In the genomic region with DNA sequence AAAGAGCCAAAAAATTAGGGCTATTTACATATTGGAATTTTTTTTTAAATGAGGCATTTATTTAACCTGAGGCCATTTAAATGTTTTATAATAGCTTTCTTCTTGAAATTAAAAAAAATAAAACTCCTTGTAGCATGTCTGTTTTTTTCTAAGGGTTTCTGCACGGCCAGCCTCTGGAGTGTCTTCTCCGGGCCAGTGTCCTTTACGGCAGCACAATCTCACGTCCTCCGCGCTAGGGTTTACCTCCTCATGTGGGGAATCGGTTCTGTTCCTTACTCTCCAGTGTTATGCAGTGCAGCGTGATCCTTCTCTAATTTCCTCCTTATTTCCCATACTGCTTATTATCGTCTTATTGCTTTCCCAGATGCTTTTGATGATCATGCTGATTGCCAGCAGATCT, we compare ENCODE assay signal across 20 cellular contexts. TPM values are rescaled to one million over a fixed set of nuclear protein-coding genes. Genes with fewer than 3 reads are reported as not detected.
DNase-seq lines count a peak whose midpoint lies in the region; ATAC-seq, FAIRE-seq and TF ChIP-seq lines count a peak whose summit lies in the region.
"Had no signal": no experiment of that assay in that cellular context is flagged by ENCODE, and none has a peak within 500 bp of the region (broad histone marks: within the 10 kb centered on the region; RNA-seq: fewer than 3 reads in every experiment).

No MANE protein-coding gene starts in this region.

- H2BK12ac ChIP-seq in H9 (ENCODE audit: insufficient read length, low read depth, low read length) = no peak overlapping the region

- peaks cover 2% of the 10 kb centered on the region for H3K36me3 Mint-ChIP-seq in T-helper 17 cell (ENCODE audit: low read depth)
- H3K36me3 Mint-ChIP-seq in endodermal cell (ENCODE audit: low read depth) = no peaks in the 10 kb centered on the region
- H3K36me3 Mint-ChIP-seq in H9 (ENCODE audit: insufficient read depth in 1 of 3, low read depth in 3 of 3) = peaks cover 0 to 4% (median 0%) of the 10 kb centered on the region in 3 experiments; a peak in 2 of 7 replicates
- H3K36me3 Mint-ChIP-seq: CD8-positive, alpha-beta memory T cell had no signal

- no peak overlapping the region for H4K91ac ChIP-seq in H9 (ENCODE audit: insufficient read length, low read depth, low read length)

- H3K4me3 ChIP-seq in endodermal cell (ENCODE audit: low read length) (no peak overlapping the region), smooth muscle cell (no peak overlapping the region)
- H3K4me3 ChIP-seq: HAP-1 had no signal

- no peak overlapping the region for H3T11ph ChIP-seq in H9 (ENCODE audit: low read length)

- ATAC-seq in T-helper 17 cell = no peak
- no peak for ATAC-seq in sciatic nerve

- H3K9ac ChIP-seq in endodermal cell (ENCODE audit: extremely low read depth, low read length, poor library complexity, severe bottlenecking) (no peak overlapping the region), smooth muscle cell (ENCODE audit: low read depth) (no peak overlapping the region), H9 (ENCODE audit: extremely low read depth, insufficient read length, low read length) (no peak overlapping the region)

- no peak overlapping the region for H2BK20ac ChIP-seq in H9 (ENCODE audit: low read depth, low read length, poor library complexity, severe bottlenecking)

- H2BK15ac ChIP-seq in H9 (ENCODE audit: low read depth, low read length) = no peak overlapping the region

- no peak overlapping the region for H4K8ac ChIP-seq in H9 (replicated peaks; ENCODE audit: insufficient read length, low read depth, low read length)

- no peaks in the 10 kb centered on the region for H3K79me2 ChIP-seq in smooth muscle cell (ENCODE audit: low read depth)
- no peaks in the 10 kb centered on the region for H3K79me2 ChIP-seq in H9 (ENCODE audit: insufficient read depth, low read length)

- no peak overlapping the region for H2BK5ac ChIP-seq in H9 (ENCODE audit: insufficient read length, low read length)

- H3K4ac ChIP-seq in H9 (ENCODE audit: low read depth, low read length) = no peak overlapping the region

- no peak overlapping the region for H3K18ac ChIP-seq in H9 (ENCODE audit: insufficient read length, low read depth, low read length)

- H2AFZ ChIP-seq in smooth muscle cell (ENCODE audit: low read depth) (no peak overlapping the region), H9 (ENCODE audit: low read length) (no peak overlapping the region)

- no peak overlapping the region for H3K23ac ChIP-seq in H9 (ENCODE audit: insufficient read length, low read depth, low read length)

- DNase-seq in D721Med (ENCODE audit: insufficient read length, low spot score) (peak; percentile 70), T-helper 17 cell (no peak), endodermal cell (peak; percentile 33), sciatic nerve (ENCODE audit: low spot score) (peak; percentile 17), smooth muscle cell (lab: John Stamatoyannopoulos, UW; ENCODE audit: unreplicated experiment) (no peak), H9 (no peak), anterior cingulate cortex (lab: John Stamatoyannopoulos, UW) (no peak), GM10266 (ENCODE audit: extremely low spot score) (no peak)
- DNase-seq: ACHN; BE2C; C1 segment of cervical spinal cord; CD4-positive, CD25-positive, alpha-beta regulatory T cell; CD8-positive, alpha-beta memory T cell; COR-L47; DMS153; DMS79; GDM1 had no signal

- H3K36me3 ChIP-seq in endodermal cell (ENCODE audit: control insufficient read depth, insufficient read depth, low read length) (no peaks in the 10 kb centered on the region), smooth muscle cell (ENCODE audit: low read depth) (no peaks in the 10 kb centered on the region)
- H3K36me3 ChIP-seq: BE2C, HAP-1 had no signal

- no peak overlapping the region for H3K14ac ChIP-seq in H9 (ENCODE audit: insufficient read depth, low read length)

- 93 to 97% methylated on average over 8 to 9 of the region's 9 CpGs for whole genome bisulfite sequencing in endodermal cell (ENCODE audit: insufficient coverage in 1 of 2, insufficient read length in 1 of 2), 2 experiments
- WGBS in smooth muscle cell (ENCODE audit: low lambda C conversion rate) = 89% methylated on average over 9 of the region's 9 CpGs
- WGBS in H9 (ENCODE audit: extremely low coverage, insufficient read length, low lambda C conversion rate) = no CpG with 5 or more reads among the region's 9 CpGs

- peaks cover 31% of the 10 kb centered on the region for H3K27me3 Mint-ChIP-seq in T-helper 17 cell
- H3K27me3 Mint-ChIP-seq in endodermal cell (ENCODE audit: insufficient read depth) = peaks cover 1% of the 10 kb centered on the region
- H3K27me3 Mint-ChIP-seq in H9 (ENCODE audit: low read depth) = no peaks in the 10 kb centered on the region; the same call in 1 of the 2 replicates

- H3K4me1 ChIP-seq in endodermal cell (ENCODE audit: control insufficient read depth, insufficient read depth, low read length) (peaks cover 4% of the 10 kb centered on the region), smooth muscle cell (ENCODE audit: low read depth) (no peaks in the 10 kb centered on the region), H9 (ENCODE audit: insufficient read depth, low read length) (no peaks in the 10 kb centered on the region)
- H3K4me1 ChIP-seq: BE2C, HAP-1 had no signal

- H3K4me2 ChIP-seq in smooth muscle cell (no peak overlapping the region), H9 (ENCODE audit: insufficient read depth, insufficient read length, low read length) (no peak overlapping the region)

- no peaks in the 10 kb centered on the region for H3K27me3 ChIP-seq in endodermal cell (ENCODE audit: control insufficient read depth, insufficient read depth, low read length, poor library complexity, severe bottlenecking)
- H3K27me3 ChIP-seq in smooth muscle cell (ENCODE audit: low read depth) = peaks cover 4% of the 10 kb centered on the region
- H3K27me3 ChIP-seq in H9 (ENCODE audit: insufficient read depth, low read length) = no peaks in the 10 kb centered on the region

- H3K27ac ChIP-seq in endodermal cell (ENCODE audit: low read depth, low read length) (no peak overlapping the region), smooth muscle cell (ENCODE audit: low read depth) (no peak overlapping the region), H9 (ENCODE audit: insufficient read length, low read depth, low read length) (no peak overlapping the region)

- no peaks in the 10 kb centered on the region for H3K9me3 ChIP-seq in T-helper 17 cell (ENCODE audit: control insufficient read depth, low read length, poor library complexity, severe bottlenecking)
- no peaks in the 10 kb centered on the region for H3K9me3 ChIP-seq in endodermal cell (ENCODE audit: control insufficient read depth, low read length)
- H3K9me3 ChIP-seq in smooth muscle cell (replicated peaks; ENCODE audit: low read depth) = no peaks in the 10 kb centered on the region
- no peaks in the 10 kb centered on the region for H3K9me3 ChIP-seq in H9 (ENCODE audit: control insufficient read depth, low read depth, low read length)
- H3K9me3 ChIP-seq: BE2C, HAP-1 had no signal

- H2BK120ac ChIP-seq in H9 (ENCODE audit: low read depth, low read length, poor library complexity, severe bottlenecking) = no peak overlapping the region

- TF ChIP-seq CTCF in D721Med (IDR thresholded peaks at IDR 0.05; ENCODE audit: insufficient read depth, missing control alignments) = no peak
- TF ChIP-seq CTCF in endodermal cell (conservative IDR thresholded peaks at IDR 0.05) = no peak
- no peak for TF ChIP-seq CTCF in smooth muscle cell (IDR thresholded peaks at IDR 0.05; ENCODE audit: borderline replicate concordance, insufficient read depth, poor library complexity, severe bottlenecking)
- no peak for TF ChIP-seq CTCF in H9 (conservative IDR thresholded peaks at IDR 0.05)
- no peak for TF ChIP-seq CTCF in GM10266 (IDR thresholded peaks at IDR 0.05; ENCODE audit: control insufficient read depth, insufficient read depth, low read depth, missing control alignments)

- peaks cover 21% of the 10 kb centered on the region for H3K4me1 Mint-ChIP-seq in T-helper 17 cell
- H3K4me1 Mint-ChIP-seq in endodermal cell = no peaks in the 10 kb centered on the region
- H3K4me1 Mint-ChIP-seq in H9 = peaks cover 6 to 20% of the 10 kb centered on the region in 2 experiments; a peak in 3 of 4 replicates

- no peak overlapping the region for H2AK5ac ChIP-seq in H9 (ENCODE audit: insufficient read length, low read length)

- H3K4me3 Mint-ChIP-seq in T-helper 17 cell (no peak overlapping the region), endodermal cell (no peak overlapping the region), H9 (no peak overlapping the region)
- H3K4me3 Mint-ChIP-seq: CD4-positive, CD25-positive, alpha-beta regulatory T cell; CD8-positive, alpha-beta memory T cell had no signal

- no peaks in the 10 kb centered on the region for H3K79me1 ChIP-seq in H9 (ENCODE audit: insufficient read depth, low read depth, low read length, poor library complexity, severe bottlenecking)

- H3K56ac ChIP-seq in H9 (ENCODE audit: insufficient read length, low read depth, low read length) = no peak overlapping the region

- no peak overlapping the region for H4K5ac ChIP-seq in H9 (ENCODE audit: insufficient read length, low read depth, low read length)

- FAIRE-seq in D721Med (lab: Jason Lieb, UNC) = no peak
- FAIRE-seq: A204.1, H1 had no signal

- no peaks in the 10 kb centered on the region for H3F3A ChIP-seq in smooth muscle cell (ENCODE audit: low read depth)

- H3K23me2 ChIP-seq in H9 (ENCODE audit: insufficient read length, low read depth, low read length, poor library complexity, severe bottlenecking) = no peaks in the 10 kb centered on the region

- no peaks in the 10 kb centered on the region for H3K9me3 Mint-ChIP-seq in endodermal cell
- no peaks in the 10 kb centered on the region for H3K9me3 Mint-ChIP-seq in H9
- H3K9me3 Mint-ChIP-seq: CD8-positive, alpha-beta memory T cell had no signal

- H4K20me1 ChIP-seq in smooth muscle cell (ENCODE audit: low read depth) (no peaks in the 10 kb centered on the region), H9 (ENCODE audit: control insufficient read depth, insufficient read depth, insufficient read length) (no peaks in the 10 kb centered on the region)

- peak overlapping the region; percentile 65 for H3K27ac Mint-ChIP-seq in T-helper 17 cell
- no peak overlapping the region for H3K27ac Mint-ChIP-seq in endodermal cell
- no peak overlapping the region for H3K27ac Mint-ChIP-seq in H9
- H3K27ac Mint-ChIP-seq: CD4-positive, CD25-positive, alpha-beta regulatory T cell; CD8-positive, alpha-beta memory T cell had no signal

- intact Hi-C loops in sciatic nerve (cut with DNase I) = no loop called here

RNA-seq across cellular contexts. Expression of a gene that starts 55.9 kb away (rescaled TPM):
- total RNA-seq in T-helper 17 cell (10 to 100 TPM; 11.9 to 15.6 TPM), endodermal cell (10 to 100 TPM; 16.0 to 21.5 TPM), sciatic nerve (21.2 TPM), smooth muscle cell (12.5 TPM in 2 replicates), H9 (2021) (27.3 and 29.3 TPM in 2 replicates)
- 18.5 TPM for polyA plus RNA-seq in endodermal cell (2013, experiment 1 of 2)
- polyA plus RNA-seq in endodermal cell (2013, experiment 2 of 2) = 18.2 TPM
- 10.9 and 11.5 TPM in 2 replicates for polyA plus RNA-seq in smooth muscle cell

Comparison
In these comparisons a context has a peak if more than half of its experiments do, and no peak if none do; other contexts are left out.
1. DNase-seq: peak in D721Med (single experiment), endodermal cell (single experiment) and sciatic nerve (single experiment); none in T-helper 17 cell (0 of 3), smooth muscle cell (single experiment), H9 (single experiment), anterior cingulate cortex (0 of 58) and GM10266 (single experiment).